In the genomic region with DNA sequence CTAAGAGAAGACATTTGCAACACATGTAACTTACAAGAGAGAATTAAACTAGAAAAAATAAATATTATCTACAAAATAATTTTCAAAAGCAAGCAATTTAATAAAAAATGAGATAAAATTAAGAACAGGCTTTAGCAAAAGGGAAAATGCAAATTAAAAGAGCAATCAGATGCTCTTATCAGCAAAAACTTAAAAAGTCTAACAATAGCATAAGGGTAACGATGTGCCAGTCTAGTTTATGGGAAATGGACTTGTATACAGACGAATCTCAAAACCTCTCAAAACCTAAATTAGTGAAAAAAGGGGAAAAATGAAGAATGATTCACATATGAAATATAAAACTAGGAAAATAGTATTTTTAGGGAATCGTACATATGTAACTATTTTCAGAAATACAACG, we compare ENCODE assay signal across 1 cellular context.
TF ChIP-seq lines count a peak whose summit lies in the region.

No MANE protein-coding gene starts in this region.

TF ChIP-seq in GM23338, 12 proteins besides CTCF, POLR2A, EP300 and RAD21 (continued from another document):
- TF ChIP-seq, protein P1, sequence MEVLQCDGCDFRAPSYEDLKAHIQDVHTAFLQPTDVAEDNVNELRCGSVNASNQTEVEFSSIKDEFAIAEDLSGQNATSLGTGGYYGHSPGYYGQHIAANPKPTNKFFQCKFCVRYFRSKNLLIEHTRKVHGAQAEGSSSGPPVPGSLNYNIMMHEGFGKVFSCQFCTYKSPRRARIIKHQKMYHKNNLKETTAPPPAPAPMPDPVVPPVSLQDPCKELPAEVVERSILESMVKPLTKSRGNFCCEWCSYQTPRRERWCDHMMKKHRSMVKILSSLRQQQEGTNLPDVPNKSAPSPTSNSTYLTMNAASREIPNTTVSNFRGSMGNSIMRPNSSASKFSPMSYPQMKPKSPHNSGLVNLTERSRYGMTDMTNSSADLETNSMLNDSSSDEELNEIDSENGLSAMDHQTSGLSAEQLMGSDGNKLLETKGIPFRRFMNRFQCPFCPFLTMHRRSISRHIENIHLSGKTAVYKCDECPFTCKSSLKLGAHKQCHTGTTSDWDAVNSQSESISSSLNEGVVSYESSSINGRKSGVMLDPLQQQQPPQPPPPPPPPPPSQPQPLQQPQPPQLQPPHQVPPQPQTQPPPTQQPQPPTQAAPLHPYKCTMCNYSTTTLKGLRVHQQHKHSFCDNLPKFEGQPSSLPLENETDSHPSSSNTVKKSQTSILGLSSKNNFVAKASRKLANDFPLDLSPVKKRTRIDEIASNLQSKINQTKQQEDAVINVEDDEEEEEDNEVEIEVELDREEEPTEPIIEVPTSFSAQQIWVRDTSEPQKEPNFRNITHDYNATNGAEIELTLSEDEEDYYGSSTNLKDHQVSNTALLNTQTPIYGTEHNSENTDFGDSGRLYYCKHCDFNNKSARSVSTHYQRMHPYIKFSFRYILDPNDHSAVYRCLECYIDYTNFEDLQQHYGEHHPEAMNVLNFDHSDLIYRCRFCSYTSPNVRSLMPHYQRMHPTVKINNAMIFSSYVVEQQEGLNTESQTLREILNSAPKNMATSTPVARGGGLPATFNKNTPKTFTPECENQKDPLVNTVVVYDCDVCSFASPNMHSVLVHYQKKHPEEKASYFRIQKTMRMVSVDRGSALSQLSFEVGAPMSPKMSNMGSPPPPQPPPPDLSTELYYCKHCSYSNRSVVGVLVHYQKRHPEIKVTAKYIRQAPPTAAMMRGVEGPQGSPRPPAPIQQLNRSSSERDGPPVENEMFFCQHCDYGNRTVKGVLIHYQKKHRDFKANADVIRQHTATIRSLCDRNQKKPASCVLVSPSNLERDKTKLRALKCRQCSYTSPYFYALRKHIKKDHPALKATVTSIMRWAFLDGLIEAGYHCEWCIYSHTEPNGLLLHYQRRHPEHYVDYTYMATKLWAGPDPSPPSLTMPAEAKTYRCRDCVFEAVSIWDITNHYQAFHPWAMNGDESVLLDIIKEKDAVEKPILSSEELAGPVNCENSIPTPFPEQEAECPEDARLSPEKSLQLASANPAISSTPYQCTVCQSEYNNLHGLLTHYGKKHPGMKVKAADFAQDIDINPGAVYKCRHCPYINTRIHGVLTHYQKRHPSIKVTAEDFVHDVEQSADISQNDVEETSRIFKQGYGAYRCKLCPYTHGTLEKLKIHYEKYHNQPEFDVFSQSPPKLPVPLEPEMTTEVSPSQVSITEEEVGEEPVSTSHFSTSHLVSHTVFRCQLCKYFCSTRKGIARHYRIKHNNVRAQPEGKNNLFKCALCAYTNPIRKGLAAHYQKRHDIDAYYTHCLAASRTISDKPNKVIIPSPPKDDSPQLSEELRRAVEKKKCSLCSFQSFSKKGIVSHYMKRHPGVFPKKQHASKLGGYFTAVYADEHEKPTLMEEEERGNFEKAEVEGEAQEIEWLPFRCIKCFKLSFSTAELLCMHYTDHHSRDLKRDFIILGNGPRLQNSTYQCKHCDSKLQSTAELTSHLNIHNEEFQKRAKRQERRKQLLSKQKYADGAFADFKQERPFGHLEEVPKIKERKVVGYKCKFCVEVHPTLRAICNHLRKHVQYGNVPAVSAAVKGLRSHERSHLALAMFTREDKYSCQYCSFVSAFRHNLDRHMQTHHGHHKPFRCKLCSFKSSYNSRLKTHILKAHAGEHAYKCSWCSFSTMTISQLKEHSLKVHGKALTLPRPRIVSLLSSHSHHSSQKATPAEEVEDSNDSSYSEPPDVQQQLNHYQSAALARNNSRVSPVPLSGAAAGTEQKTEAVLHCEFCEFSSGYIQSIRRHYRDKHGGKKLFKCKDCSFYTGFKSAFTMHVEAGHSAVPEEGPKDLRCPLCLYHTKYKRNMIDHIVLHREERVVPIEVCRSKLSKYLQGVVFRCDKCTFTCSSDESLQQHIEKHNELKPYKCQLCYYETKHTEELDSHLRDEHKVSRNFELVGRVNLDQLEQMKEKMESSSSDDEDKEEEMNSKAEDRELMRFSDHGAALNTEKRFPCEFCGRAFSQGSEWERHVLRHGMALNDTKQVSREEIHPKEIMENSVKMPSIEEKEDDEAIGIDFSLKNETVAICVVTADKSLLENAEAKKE (CRISPR knock-in tag; IDR thresholded peaks at IDR 0.05) = no peak
- no peak for TF ChIP-seq EZH2phosphoT487 (IDR thresholded peaks at IDR 0.05; ENCODE audit: unreplicated experiment)
- no peak for TF ChIP-seq NANOG (IDR thresholded peaks at IDR 0.05; ENCODE audit: borderline replicate concordance)
- no peak for TF ChIP-seq STAT1 (IDR thresholded peaks at IDR 0.05; ENCODE audit: unreplicated experiment)
- no peak for TF ChIP-seq JUNB (IDR thresholded peaks at IDR 0.05; ENCODE audit: unreplicated experiment)
- no peak for TF ChIP-seq POLR2AphosphoS5 (IDR thresholded peaks at IDR 0.05; ENCODE audit: low read depth)
- TF ChIP-seq, protein P2, sequence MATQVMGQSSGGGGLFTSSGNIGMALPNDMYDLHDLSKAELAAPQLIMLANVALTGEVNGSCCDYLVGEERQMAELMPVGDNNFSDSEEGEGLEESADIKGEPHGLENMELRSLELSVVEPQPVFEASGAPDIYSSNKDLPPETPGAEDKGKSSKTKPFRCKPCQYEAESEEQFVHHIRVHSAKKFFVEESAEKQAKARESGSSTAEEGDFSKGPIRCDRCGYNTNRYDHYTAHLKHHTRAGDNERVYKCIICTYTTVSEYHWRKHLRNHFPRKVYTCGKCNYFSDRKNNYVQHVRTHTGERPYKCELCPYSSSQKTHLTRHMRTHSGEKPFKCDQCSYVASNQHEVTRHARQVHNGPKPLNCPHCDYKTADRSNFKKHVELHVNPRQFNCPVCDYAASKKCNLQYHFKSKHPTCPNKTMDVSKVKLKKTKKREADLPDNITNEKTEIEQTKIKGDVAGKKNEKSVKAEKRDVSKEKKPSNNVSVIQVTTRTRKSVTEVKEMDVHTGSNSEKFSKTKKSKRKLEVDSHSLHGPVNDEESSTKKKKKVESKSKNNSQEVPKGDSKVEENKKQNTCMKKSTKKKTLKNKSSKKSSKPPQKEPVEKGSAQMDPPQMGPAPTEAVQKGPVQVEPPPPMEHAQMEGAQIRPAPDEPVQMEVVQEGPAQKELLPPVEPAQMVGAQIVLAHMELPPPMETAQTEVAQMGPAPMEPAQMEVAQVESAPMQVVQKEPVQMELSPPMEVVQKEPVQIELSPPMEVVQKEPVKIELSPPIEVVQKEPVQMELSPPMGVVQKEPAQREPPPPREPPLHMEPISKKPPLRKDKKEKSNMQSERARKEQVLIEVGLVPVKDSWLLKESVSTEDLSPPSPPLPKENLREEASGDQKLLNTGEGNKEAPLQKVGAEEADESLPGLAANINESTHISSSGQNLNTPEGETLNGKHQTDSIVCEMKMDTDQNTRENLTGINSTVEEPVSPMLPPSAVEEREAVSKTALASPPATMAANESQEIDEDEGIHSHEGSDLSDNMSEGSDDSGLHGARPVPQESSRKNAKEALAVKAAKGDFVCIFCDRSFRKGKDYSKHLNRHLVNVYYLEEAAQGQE (IDR thresholded peaks at IDR 0.05; ENCODE audit: unreplicated experiment) = no peak
- TF ChIP-seq CREB1 (CRISPR knock-in tag; IDR thresholded peaks at IDR 0.05; ENCODE audit: low read depth) = no peak
